ENCODE assay signal across 17 cellular contexts in the genomic region with DNA sequence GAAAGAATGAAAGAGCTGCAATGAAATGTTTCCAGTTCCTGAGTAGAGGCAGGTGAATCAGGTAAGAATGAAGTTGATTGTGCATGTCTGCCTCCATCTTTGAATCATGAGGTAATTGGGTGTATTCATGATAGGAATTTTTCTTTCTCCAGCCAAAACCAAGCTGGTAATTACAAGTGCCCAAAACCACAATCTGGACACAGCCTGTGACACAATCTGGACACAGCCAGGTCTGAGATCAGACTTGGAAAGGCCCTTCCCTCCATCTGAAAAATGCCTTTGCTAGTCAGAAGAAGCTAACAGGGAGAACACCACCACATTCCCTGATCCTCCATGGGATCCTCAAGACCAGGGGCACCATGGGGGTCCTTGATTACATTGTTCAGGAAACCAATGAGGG.
DNase-seq lines count a peak whose midpoint lies in the region; ATAC-seq, FAIRE-seq and TF ChIP-seq lines count a peak whose summit lies in the region.
"Had no signal": no experiment of that assay in that cellular context is flagged by ENCODE, and none has a peak within 500 bp of the region (broad histone marks: within the 10 kb centered on the region; RNA-seq: fewer than 3 reads in every experiment).

No MANE protein-coding gene starts in this region.

- no peaks in the 10 kb centered on the region for H3K27me3 Mint-ChIP-seq in HFFc6 (ENCODE audit: insufficient read depth)
- H3K27me3 Mint-ChIP-seq: brain had no signal

- H3K27ac ChIP-seq in mammary epithelial cell (ENCODE audit: insufficient read depth, low read depth, low read length) (no peak overlapping the region), small intestine (ENCODE audit: low read depth in 1 of 2, low read length in 1 of 2) (no peak overlapping the region)
- H3K27ac ChIP-seq: transverse colon had no signal

- H3K27ac Mint-ChIP-seq in HFFc6, result peak overlapping the region; percentile 64
- H3K27ac Mint-ChIP-seq: activated T-helper 17 cell treated with anti-CD3 and anti-CD28 coated beads, Interleukin-2, amount 50 U/mL, for 72 hours; brain had no signal

- BruUV-seq in mammary epithelial cell (replicated peaks; lab: Mats Ljungman, UMichigan), result no TSS peak

- FAIRE-seq in small intestine (lab: Jason Lieb, UNC), result no peak

- ATAC-seq in GM18498 (IDR thresholded peaks at IDR 0.05; ENCODE audit: unreplicated experiment) (no peak), HG02798 (IDR thresholded peaks at IDR 0.05; ENCODE audit: poor library complexity, unreplicated experiment) (no peak)
- ATAC-seq: activated T-helper 17 cell treated with anti-CD3 and anti-CD28 coated beads, Interleukin-2, amount 50 U/mL, for 72 hours; HCT116 had no signal

- TF ChIP-seq CTCF in HFFc6 (IDR thresholded peaks at IDR 0.05) (no peak), mammary epithelial cell (conservative IDR thresholded peaks at IDR 0.05 in 1 of 2, IDR thresholded peaks at IDR 0.05 in 1 of 2; ENCODE audit: extremely low read depth in 1 of 2, insufficient read depth in 1 of 2, low read depth in 1 of 2, low read length in 2 of 2) (no peak), kidney epithelial cell (IDR thresholded peaks at IDR 0.05; ENCODE audit: insufficient read depth, low read length, poor library complexity, severe bottlenecking) (no peak)

- DNase-seq in AG08396 (ENCODE audit: low spot score), result peak; percentile 38
- DNase-seq in HFFc6, result peak; percentile 73
- DNase-seq in mammary epithelial cell, result peak; percentile 90
- DNase-seq in kidney epithelial cell (ENCODE audit: low read depth), result peak; percentile 65
- DNase-seq in NCI-H524 treated with DMSO at 0.1 percent for 48 hours (lab: John Stamatoyannopoulos, UW), result no peak
- DNase-seq in small intestine, result no peak
- DNase-seq: DND-41; NCI-H2227 treated with DMSO at 0.1 percent for 48 hours; stimulated activated CD4-positive, alpha-beta T cell treated with anti-CD3 and anti-CD28 coated beads, Interleukin-15, amount 100 ng/mL, for 24 hours; T-helper 2 cell; transverse colon had no signal

- in situ Hi-C loops in mammary epithelial cell (cut with MboI; ENCODE audit: low sequenced_read_pairs in 2 of 2), result no loop called here

- peak overlapping the region; percentile 14 for H2AFZ ChIP-seq in mammary epithelial cell (ENCODE audit: low read depth, low read length)

- H3K4me2 ChIP-seq in mammary epithelial cell (ENCODE audit: insufficient read depth, low read depth, low read length), result no peak overlapping the region

- intact Hi-C loops in mammary epithelial cell (cut with micrococcal nuclease), result no loop called here

- H3K36me3 ChIP-seq in mammary epithelial cell (ENCODE audit: insufficient read depth, low read length) (no peaks in the 10 kb centered on the region), kidney epithelial cell (ENCODE audit: control insufficient read depth, insufficient read depth, low read length) (no peaks in the 10 kb centered on the region), small intestine (ENCODE audit: control insufficient read depth in 2 of 2, insufficient read depth in 2 of 2, low read length in 2 of 2) (no peaks in the 10 kb centered on the region)
- H3K36me3 ChIP-seq: transverse colon had no signal

- CTCF ChIA-PET in mammary epithelial cell (lab: Charles Lee; ENCODE audit: low non-redundant PET), result interaction anchor here (0.6 kb wide), 1 partner anchor 430 kb away, joined by 5 read pairs; no protein-coding TSS in a partner anchor

- H3K4me1 Mint-ChIP-seq in HFFc6 (ENCODE audit: low read depth), result peaks cover 89% of the 10 kb centered on the region
- H3K4me1 Mint-ChIP-seq: activated T-helper 17 cell treated with anti-CD3 and anti-CD28 coated beads, Interleukin-2, amount 50 U/mL, for 72 hours; brain had no signal

- H3K79me2 ChIP-seq in mammary epithelial cell (ENCODE audit: insufficient read depth, low read length), result no peaks in the 10 kb centered on the region

- no peak overlapping the region for H3K9ac ChIP-seq in mammary epithelial cell (ENCODE audit: insufficient read depth, low read length)

- H4K20me1 ChIP-seq in mammary epithelial cell (ENCODE audit: insufficient read depth, low read length), result no peaks in the 10 kb centered on the region

- H3K4me1 ChIP-seq in mammary epithelial cell (ENCODE audit: insufficient read depth, low read length) (peaks cover 33% of the 10 kb centered on the region), small intestine (ENCODE audit: control insufficient read depth in 2 of 2, insufficient read depth in 1 of 2, low read depth in 1 of 2, low read length in 1 of 2) (no peaks in the 10 kb centered on the region)
- H3K4me1 ChIP-seq: transverse colon had no signal

- no peaks in the 10 kb centered on the region for H3K9me3 Mint-ChIP-seq in HFFc6
- H3K9me3 Mint-ChIP-seq: activated T-helper 17 cell treated with anti-CD3 and anti-CD28 coated beads, Interleukin-2, amount 50 U/mL, for 72 hours had no signal

- H3K9me3 ChIP-seq in mammary epithelial cell (replicated peaks; ENCODE audit: insufficient read depth, low read length) (peaks cover 6% of the 10 kb centered on the region), small intestine (ENCODE audit: control insufficient read depth, low read depth) (no peaks in the 10 kb centered on the region)
- H3K9me3 ChIP-seq: transverse colon had no signal

- H3K4me3 ChIP-seq in mammary epithelial cell (replicated peaks in 1 of 3; ENCODE audit: insufficient read depth in 1 of 3, low read depth in 2 of 3, low read length in 3 of 3), result no peak overlapping the region
- no peak overlapping the region for H3K4me3 ChIP-seq in kidney epithelial cell (ENCODE audit: low read depth, low read length)
- H3K4me3 ChIP-seq in small intestine (ENCODE audit: low read depth in 1 of 2, low read length in 2 of 2), result no peak overlapping the region
- H3K4me3 ChIP-seq: lung, transverse colon had no signal

- dilution Hi-C loops in mammary epithelial cell (cut with HindIII; ENCODE audit: low sequenced_read_pairs), result loop anchor here (5.0 kb wide), 2 partner anchors 35 to 45 kb away; no protein-coding TSS in a partner anchor

- H3K4me3 Mint-ChIP-seq in HFFc6, result no peak overlapping the region
- H3K4me3 Mint-ChIP-seq: activated T-helper 17 cell treated with anti-CD3 and anti-CD28 coated beads, Interleukin-2, amount 50 U/mL, for 72 hours; brain had no signal

- peaks cover 20% of the 10 kb centered on the region for H3K36me3 Mint-ChIP-seq in HFFc6 (ENCODE audit: low read depth)
- H3K36me3 Mint-ChIP-seq: brain had no signal

- H3K27me3 ChIP-seq in mammary epithelial cell (ENCODE audit: insufficient read depth, low read length) (no peaks in the 10 kb centered on the region), kidney epithelial cell (ENCODE audit: control insufficient read depth, insufficient read depth, low read length) (no peaks in the 10 kb centered on the region), small intestine (ENCODE audit: control insufficient read depth in 2 of 2, insufficient read depth in 2 of 2, low read length in 2 of 2) (no peaks in the 10 kb centered on the region)
- H3K27me3 ChIP-seq: transverse colon had no signal

Comparison
In these comparisons a context has a peak if more than half of its experiments do, and no peak if none do; other contexts are left out.
1. DNase-seq: peak in AG08396 (single experiment), HFFc6 (single experiment), mammary epithelial cell (single experiment) and kidney epithelial cell (single experiment); none in NCI-H524 treated with DMSO at 0.1 percent for 48 hours (single experiment) and small intestine (single experiment).